2 cellular contexts compared by ENCODE assay signal in the genomic region with DNA sequence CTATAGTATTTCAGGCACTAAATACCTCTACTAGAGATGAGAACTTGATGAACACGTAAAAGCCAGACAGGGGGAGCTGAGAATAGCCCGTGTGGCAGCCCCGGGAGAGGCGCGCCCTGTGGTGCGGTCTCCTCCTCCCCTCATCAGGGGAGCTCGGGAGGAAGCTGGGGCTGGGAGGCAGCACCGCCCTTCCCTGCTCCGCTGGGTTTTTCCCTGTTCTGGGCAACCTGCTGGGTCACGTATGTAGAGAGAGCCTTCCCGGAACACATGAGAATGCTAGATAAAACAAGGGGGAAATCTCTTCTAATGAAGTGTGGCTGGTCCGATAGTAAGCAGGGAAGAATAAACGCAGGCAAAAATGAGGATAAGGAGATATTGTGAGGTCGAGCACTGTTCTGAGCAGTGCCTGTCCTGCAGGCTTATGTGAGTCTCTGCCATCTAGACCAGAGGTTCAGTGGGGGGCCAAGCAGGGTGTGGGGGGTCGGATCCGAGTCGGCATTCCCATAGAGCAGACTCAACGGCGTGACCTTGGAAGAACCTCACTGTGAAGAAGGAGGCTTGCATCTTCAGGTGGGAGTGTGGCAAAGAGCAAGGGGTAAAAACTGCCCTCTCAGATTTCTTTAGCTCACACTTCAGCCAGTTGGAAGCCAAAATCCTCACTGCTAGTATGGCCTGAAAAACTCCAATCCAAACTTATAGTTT.
TF ChIP-seq lines count a peak whose summit lies in the region.

No MANE protein-coding gene starts in this region.

TF ChIP-seq in HEK293T, 16 proteins besides CTCF, POLR2A, EP300 and RAD21:
- TF ChIP-seq FOXA1 (IDR thresholded peaks at IDR 0.05) (no peak), CTBP1 (IDR thresholded peaks at IDR 0.05; ENCODE audit: borderline replicate concordance) (no peak), ELF4 (IDR thresholded peaks at IDR 0.05) (no peak), L3MBTL2 (conservative IDR thresholded peaks at IDR 0.05) (no peak), SUZ12 (IDR thresholded peaks at IDR 0.05) (no peak), BHLHE40 (IDR thresholded peaks at IDR 0.05; ENCODE audit: borderline replicate concordance) (no peak), LEF1 (IDR thresholded peaks at IDR 0.05; ENCODE audit: borderline replicate concordance) (no peak), FOXM1 (IDR thresholded peaks at IDR 0.05; ENCODE audit: borderline replicate concordance) (no peak), TARDBP (IDR thresholded peaks at IDR 0.05) (no peak), ARNT (IDR thresholded peaks at IDR 0.05) (no peak), SP1 (IDR thresholded peaks at IDR 0.05) (no peak), HDGF (IDR thresholded peaks at IDR 0.05; ENCODE audit: borderline replicate concordance) (no peak)
- TF ChIP-seq, protein P1, sequence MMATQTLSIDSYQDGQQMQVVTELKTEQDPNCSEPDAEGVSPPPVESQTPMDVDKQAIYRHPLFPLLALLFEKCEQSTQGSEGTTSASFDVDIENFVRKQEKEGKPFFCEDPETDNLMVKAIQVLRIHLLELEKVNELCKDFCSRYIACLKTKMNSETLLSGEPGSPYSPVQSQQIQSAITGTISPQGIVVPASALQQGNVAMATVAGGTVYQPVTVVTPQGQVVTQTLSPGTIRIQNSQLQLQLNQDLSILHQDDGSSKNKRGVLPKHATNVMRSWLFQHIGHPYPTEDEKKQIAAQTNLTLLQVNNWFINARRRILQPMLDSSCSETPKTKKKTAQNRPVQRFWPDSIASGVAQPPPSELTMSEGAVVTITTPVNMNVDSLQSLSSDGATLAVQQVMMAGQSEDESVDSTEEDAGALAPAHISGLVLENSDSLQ (IDR thresholded peaks at IDR 0.05), result no peak

TF ChIP-seq in HepG2, 621 proteins besides CTCF, POLR2A, EP300 and RAD21:
- TF ChIP-seq SOX6 (IDR thresholded peaks at IDR 0.05) (no peak), SOX6 (CRISPR knock-in tag; IDR thresholded peaks at IDR 0.05) (no peak), HNF4G (IDR thresholded peaks at IDR 0.05; ENCODE audit: borderline replicate concordance, low read depth, low read length) (no peak), HNF4G (CRISPR knock-in tag; IDR thresholded peaks at IDR 0.05; ENCODE audit: borderline replicate concordance, low read depth) (no peak)
